In the genomic region with DNA sequence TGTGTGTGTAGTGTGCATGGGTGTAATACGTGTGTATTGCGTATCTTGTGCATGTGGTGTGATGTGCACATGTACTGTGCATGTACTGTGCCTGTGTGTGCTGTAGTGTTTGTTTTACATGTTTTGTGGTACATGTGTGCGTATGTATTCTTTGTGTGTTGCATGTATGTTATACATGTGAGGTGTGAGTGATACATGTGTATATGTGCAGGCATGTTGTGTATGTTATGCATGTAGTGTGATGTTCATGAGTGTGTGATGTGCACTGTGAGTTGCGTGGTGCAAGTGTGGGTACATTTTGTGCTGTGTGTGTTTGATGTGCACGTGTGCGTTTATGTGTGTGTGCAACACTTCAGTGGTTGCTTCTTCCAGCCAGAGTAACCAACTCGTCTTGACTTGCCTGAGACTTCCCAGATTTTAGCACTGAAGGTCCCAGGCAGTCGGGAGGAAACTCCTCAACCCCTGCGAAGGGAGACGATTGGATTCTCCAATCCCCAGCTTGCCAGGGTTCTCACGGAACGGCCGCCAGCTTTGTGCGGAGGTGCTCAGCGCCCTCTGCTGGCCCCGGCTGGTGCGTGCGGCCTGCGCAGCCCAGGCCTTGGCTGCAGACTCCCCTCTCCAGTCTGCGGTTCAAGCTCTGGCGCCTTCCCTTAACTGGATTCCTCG, we compare ENCODE assay signal across 9 cellular contexts. TPM values are rescaled to one million over a fixed set of nuclear protein-coding genes. Genes with fewer than 3 reads are reported as not detected.
DNase-seq lines count a peak whose midpoint lies in the region; ATAC-seq and TF ChIP-seq lines count a peak whose summit lies in the region.
"Had no signal": no experiment of that assay in that cellular context is flagged by ENCODE, and none has a peak within 500 bp of the region (broad histone marks: within the 10 kb centered on the region; RNA-seq: fewer than 3 reads in every experiment).

No MANE protein-coding gene starts in this region.

- no peak overlapping the region for H3K4me3 ChIP-seq in mammary epithelial cell (replicated peaks in 1 of 3; ENCODE audit: insufficient read depth in 1 of 3, low read depth in 2 of 3, low read length in 3 of 3)

- H3K9me3 ChIP-seq in mammary epithelial cell (replicated peaks; ENCODE audit: insufficient read depth, low read length), result no peaks in the 10 kb centered on the region

- H3K4me1 ChIP-seq in mammary epithelial cell (ENCODE audit: insufficient read depth, low read length), result peaks cover 5% of the 10 kb centered on the region

- ATAC-seq in HG02798 (IDR thresholded peaks at IDR 0.05; ENCODE audit: poor library complexity, unreplicated experiment), result peak; percentile 78

- dilution Hi-C loops in mammary epithelial cell (cut with HindIII; ENCODE audit: low sequenced_read_pairs), result no loop called here

- 21% methylated on average over 19 of the region's 22 CpGs for WGBS in mammary epithelial cell (ENCODE audit: low coverage, missing lambda C conversion rate)

- TF ChIP-seq CTCF in GM10248 (IDR thresholded peaks at IDR 0.05; ENCODE audit: control extremely low read depth, extremely low read depth, low read depth, missing control alignments) (peak; percentile 96), mammary epithelial cell (conservative IDR thresholded peaks at IDR 0.05 in 1 of 2, IDR thresholded peaks at IDR 0.05 in 1 of 2; ENCODE audit: extremely low read depth in 1 of 2, insufficient read depth in 1 of 2, low read depth in 1 of 2, low read length in 2 of 2) (peak; percentile 93 to 99)

- in situ Hi-C loops in mammary epithelial cell (cut with MboI; ENCODE audit: low sequenced_read_pairs in 2 of 2), result loop anchor here in 1 of 2 donors (10.0 kb wide), 1 partner anchor 133 kb away; no protein-coding TSS in a partner anchor

- DNase-seq in GM10248 (ENCODE audit: extremely low spot score) (peak; percentile 81), T-helper 1 cell (peak in 4 of 5 donors; percentile 21 to 51 (median 33)), mammary epithelial cell (peak; percentile 62), kidney tubule cell (ENCODE audit: low spot score) (peak; percentile 82), C1 segment of cervical spinal cord (lab: John Stamatoyannopoulos, UW) (no peak), NCI-H2107 (lab: John Stamatoyannopoulos, UW) (no peak)
- DNase-seq in stimulated activated CD4-positive, alpha-beta T cell treated with anti-CD3 and anti-CD28 coated beads, Interleukin-2, amount 100 ng/mL, for 48 hours, result peak; percentile 69 to 79

- no peaks in the 10 kb centered on the region for H4K20me1 ChIP-seq in mammary epithelial cell (ENCODE audit: insufficient read depth, low read length)

- intact Hi-C loops in mammary epithelial cell (cut with micrococcal nuclease), result loop anchor here (1.0 to 5.0 kb wide), 6 partner anchors 69 to 548 kb away; no protein-coding TSS in a partner anchor

- no TSS peak for BruUV-seq in mammary epithelial cell (replicated peaks; lab: Mats Ljungman, UMichigan)

- peaks cover 4% of the 10 kb centered on the region for H3K27me3 ChIP-seq in mammary epithelial cell (ENCODE audit: insufficient read depth, low read length)

- POLR2A ChIA-PET in GM10248 (lab: Yijun Ruan, JAX), result no interaction called here

- H3K4me2 ChIP-seq in mammary epithelial cell (ENCODE audit: insufficient read depth, low read depth, low read length), result peak overlapping the region; percentile 27

- CTCF ChIA-PET in GM10248 (lab: Yijun Ruan, JAX), result interaction anchor here (0.5 to 11.7 kb wide), 34 partner anchors 11 to 976 kb away, joined by 3 to 112 read pairs (median 3); no protein-coding TSS in a partner anchor
- CTCF ChIA-PET in mammary epithelial cell (lab: Charles Lee; ENCODE audit: low non-redundant PET), result interaction anchor here (0.6 to 1.1 kb wide), 3 partner anchors 106 to 129 kb away, joined by 6 read pairs; no protein-coding TSS in a partner anchor

- H3K9ac ChIP-seq in mammary epithelial cell (ENCODE audit: insufficient read depth, low read length), result no peak overlapping the region

- no peak overlapping the region for H3K27ac ChIP-seq in mammary epithelial cell (ENCODE audit: insufficient read depth, low read depth, low read length)
- H3K27ac ChIP-seq: epithelial cell of prostate had no signal

- no peaks in the 10 kb centered on the region for H3K36me3 ChIP-seq in mammary epithelial cell (ENCODE audit: insufficient read depth, low read length)

- peak overlapping the region; percentile 28 for H2AFZ ChIP-seq in mammary epithelial cell (ENCODE audit: low read depth, low read length)

- no peaks in the 10 kb centered on the region for H3K79me2 ChIP-seq in mammary epithelial cell (ENCODE audit: insufficient read depth, low read length)

RNA-seq across cellular contexts. Expression of gene GALNT15, which starts 3.6 kb away (rescaled TPM):
- total RNA-seq in mammary epithelial cell, result under 1 TPM in 1 of 2 donors, not detected in 1; under 0.01 TPM
- polyA plus RNA-seq in mammary epithelial cell, result 0.05 TPM
- polyA minus RNA-seq in mammary epithelial cell, result not detected

Comparison
In these comparisons a context has a peak if more than half of its experiments do, and no peak if none do; other contexts are left out.
1. DNase-seq: peak in GM10248 (single experiment), T-helper 1 cell (4 of 5), mammary epithelial cell (single experiment), kidney tubule cell (single experiment) and stimulated activated CD4-positive, alpha-beta T cell treated with anti-CD3 and anti-CD28 coated beads, Interleukin-2, amount 100 ng/mL, for 48 hours (2 of 2); none in C1 segment of cervical spinal cord (0 of 14) and NCI-H2107 (single experiment).